In the genomic region with DNA sequence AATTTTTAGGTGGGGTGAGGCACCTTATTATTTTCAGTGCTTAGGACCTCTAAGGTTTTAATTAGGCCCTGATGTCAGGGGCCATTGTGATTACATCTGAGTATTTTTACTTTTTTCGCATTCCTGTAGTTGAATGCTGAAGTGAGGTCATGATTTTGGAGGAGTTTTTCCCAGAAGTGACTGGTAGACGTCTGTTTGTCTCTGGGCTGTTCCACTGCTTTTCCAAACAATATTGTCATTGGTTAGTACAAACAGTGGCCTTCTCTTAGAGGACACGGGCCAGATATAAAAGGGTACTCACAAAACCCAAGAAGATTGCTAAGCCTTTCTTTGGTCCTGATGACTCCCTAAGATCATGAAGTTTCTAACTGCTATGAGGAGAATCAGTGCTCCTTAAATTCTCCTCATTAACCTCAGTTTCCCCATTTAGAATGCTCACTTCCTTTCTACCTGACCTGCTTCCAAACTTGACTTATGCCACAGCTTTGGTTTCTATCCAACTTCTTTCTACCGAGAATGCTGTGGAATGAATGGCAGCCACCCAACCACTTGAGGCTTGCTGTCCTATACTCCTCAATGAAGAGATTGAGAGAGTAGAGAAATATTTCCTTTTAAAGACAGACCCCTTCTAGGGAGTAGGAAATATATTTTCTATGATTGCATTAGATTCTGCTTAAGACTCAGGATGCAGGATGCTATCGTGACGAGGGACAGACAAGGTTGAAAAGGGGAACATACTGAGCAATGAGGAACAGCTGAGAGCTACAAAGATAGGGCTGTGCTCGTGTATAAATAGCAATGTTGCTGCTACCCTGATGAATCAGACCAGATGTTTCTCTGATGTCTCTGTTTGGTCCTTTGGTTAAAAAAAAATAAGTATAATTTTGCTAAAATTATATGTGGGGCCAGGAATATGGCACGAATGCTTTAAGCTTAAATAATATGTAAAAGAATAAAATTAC, we compare ENCODE assay signal across 11 cellular contexts. TPM values are rescaled to one million over a fixed set of nuclear protein-coding genes. Genes with fewer than 3 reads are reported as not detected.
DNase-seq lines count a peak whose midpoint lies in the region; ATAC-seq and TF ChIP-seq lines count a peak whose summit lies in the region.
"Had no signal": no experiment of that assay in that cellular context is flagged by ENCODE, and none has a peak within 500 bp of the region (broad histone marks: within the 10 kb centered on the region; RNA-seq: fewer than 3 reads in every experiment).

No MANE protein-coding gene starts in this region.

- peak; percentile 58 for ATAC-seq in HG03039 (IDR thresholded peaks at IDR 0.05; ENCODE audit: unreplicated experiment)
- peak; percentile 70 for ATAC-seq in SK-N-SH treated with all-trans-retinoic acid at 6 μM for 48 hours
- ATAC-seq in GM21786 (IDR thresholded peaks at IDR 0.05; ENCODE audit: unreplicated experiment), result no peak
- ATAC-seq in GM21423 (IDR thresholded peaks at IDR 0.05; ENCODE audit: unreplicated experiment), result no peak
- ATAC-seq: activated T-helper 17 cell treated with anti-CD3 and anti-CD28 coated beads, Interleukin-2, amount 50 U/mL, for 72 hours had no signal

- no peak for TF ChIP-seq POLR2A in thyroid gland (IDR thresholded peaks at IDR 0.05)

- 50 to 57% methylated on average over 8 of the region's 8 CpGs for WGBS in thyroid gland, 2 donors

- H3K4me3 ChIP-seq in thyroid gland (replicated peaks in 1 of 3), result peak overlapping the region in 1 of 3 donors; percentile 1

- DNase-seq in globus pallidus (ENCODE audit: low spot score), result peak; percentile 43
- DNase-seq in thyroid gland, result peak; percentile 80 to 81
- DNase-seq in putamen (ENCODE audit: low spot score), result no peak
- no peak for DNase-seq in cortex of kidney (lab: John Stamatoyannopoulos, UW)
- DNase-seq: activated B cell treated with CpG ODN at 0.5 μM for 24 hours, NCI-H2081 had no signal

- no peaks in the 10 kb centered on the region for H3K36me3 ChIP-seq in thyroid gland

- H3K27ac ChIP-seq in thyroid gland, result peak overlapping the region in 2 of 3 donors; percentile 22 to 55

- peaks cover 12 to 18% of the 10 kb centered on the region in 2 donors for H3K4me1 ChIP-seq in thyroid gland

- no peaks in the 10 kb centered on the region for H3K9me3 ChIP-seq in thyroid gland

- no peaks in the 10 kb centered on the region for H3K27me3 ChIP-seq in thyroid gland

- intact Hi-C loops in thyroid gland (cut with DNase I), result loop anchor here (5.0 kb wide), 1 partner anchor 44 kb away; no protein-coding TSS in a partner anchor

- TF ChIP-seq CTCF in thyroid gland (IDR thresholded peaks at IDR 0.05), result no peak

TF ChIP-seq in SK-N-SH treated with all-trans-retinoic acid at 6 μM for 48 hours, 23 proteins besides CTCF, POLR2A, EP300 and RAD21:
- TF ChIP-seq PPARA (CRISPR knock-in tag; IDR thresholded peaks at IDR 0.05; ENCODE audit: borderline replicate concordance) (no peak), ZNF8 (CRISPR knock-in tag; IDR thresholded peaks at IDR 0.05) (no peak), ZNF70 (CRISPR knock-in tag; IDR thresholded peaks at IDR 0.05) (no peak), ZFP30 (CRISPR knock-in tag; IDR thresholded peaks at IDR 0.05) (no peak), RARB (CRISPR knock-in tag; IDR thresholded peaks at IDR 0.05) (no peak)
- TF ChIP-seq, protein P1, sequence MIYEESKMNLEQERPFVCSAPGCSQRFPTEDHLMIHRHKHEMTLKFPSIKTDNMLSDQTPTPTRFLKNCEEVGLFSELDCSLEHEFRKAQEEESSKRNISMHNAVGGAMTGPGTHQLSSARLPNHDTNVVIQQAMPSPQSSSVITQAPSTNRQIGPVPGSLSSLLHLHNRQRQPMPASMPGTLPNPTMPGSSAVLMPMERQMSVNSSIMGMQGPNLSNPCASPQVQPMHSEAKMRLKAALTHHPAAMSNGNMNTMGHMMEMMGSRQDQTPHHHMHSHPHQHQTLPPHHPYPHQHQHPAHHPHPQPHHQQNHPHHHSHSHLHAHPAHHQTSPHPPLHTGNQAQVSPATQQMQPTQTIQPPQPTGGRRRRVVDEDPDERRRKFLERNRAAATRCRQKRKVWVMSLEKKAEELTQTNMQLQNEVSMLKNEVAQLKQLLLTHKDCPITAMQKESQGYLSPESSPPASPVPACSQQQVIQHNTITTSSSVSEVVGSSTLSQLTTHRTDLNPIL (CRISPR knock-in tag; IDR thresholded peaks at IDR 0.05; ENCODE audit: low read depth), result no peak
TF ChIP-seq in SK-N-SH treated with all-trans-retinoic acid at 6 μM for 48 hours: peak in this region for 0.

RNA-seq across cellular contexts. Expression of a gene that starts 7.3 kb away (rescaled TPM):
- 10 to 100 TPM; 17.9 to 27.3 (median 23.5) TPM for total RNA-seq in thyroid gland

Comparison
In these comparisons a context has a peak if more than half of its experiments do, and no peak if none do; other contexts are left out.
1. ATAC-seq: peak in HG03039 (single experiment) and SK-N-SH treated with all-trans-retinoic acid at 6 μM for 48 hours (single experiment); none in GM21786 (single experiment) and GM21423 (single experiment).
2. DNase-seq: peak in globus pallidus (single experiment) and thyroid gland (2 of 2); none in putamen (single experiment) and cortex of kidney (single experiment).